Comparison of ENCODE assay signal across 8 cellular contexts in genomic region chr3:49295489-49296058, GRCh38. TPM values are rescaled to one million over a fixed set of nuclear protein-coding genes. Genes with fewer than 3 reads are reported as not detected.
DNase-seq lines count a peak whose midpoint lies in the region; ATAC-seq and TF ChIP-seq lines count a peak whose summit lies in the region.

No MANE protein-coding gene starts in this region.

- no peaks in the 10 kb centered on the region for H3K79me2 ChIP-seq in trophoblast cell (ENCODE audit: control insufficient read depth, insufficient read depth, low read length, poor library complexity)

- H3K27ac Mint-ChIP-seq in CD4-positive, CD25-positive, alpha-beta regulatory T cell: peak overlapping the region in 1 of 3 donors; percentile 75
- H3K27ac Mint-ChIP-seq in stimulated activated naive B cell treated with anti-CD40 and anti-IgM and Interleukin-4, amounts not matched to agents 10 μg/mL and 1 μg/mL and 100 μg/mL, for 72 hours: no peak overlapping the region

- TF ChIP-seq CTCF in WERI-Rb-1 (IDR thresholded peaks at IDR 0.05; ENCODE audit: low read depth, low read length): peak; percentile 47
- peak; percentile 71 for TF ChIP-seq CTCF in epithelial cell of proximal tubule (conservative IDR thresholded peaks at IDR 0.05; ENCODE audit: low read depth, low read length)

- no peak overlapping the region for H2AFZ ChIP-seq in trophoblast cell (ENCODE audit: insufficient read depth, low read length, poor library complexity)

- peaks cover 86% of the 10 kb centered on the region for H3K36me3 ChIP-seq in CD4-positive, CD25-positive, alpha-beta regulatory T cell (ENCODE audit: control insufficient read depth, insufficient read depth, low read length)
- peaks cover 86% of the 10 kb centered on the region for H3K36me3 ChIP-seq in WERI-Rb-1
- H3K36me3 ChIP-seq in trophoblast cell (ENCODE audit: control insufficient read depth in 1 of 2, insufficient read depth in 2 of 2, low read length in 2 of 2): peaks cover 50 to 67% of the 10 kb centered on the region in 2 experiments

- H3K79me1 ChIP-seq in trophoblast cell (ENCODE audit: low read length): no peaks in the 10 kb centered on the region

- no peak overlapping the region for H2BK120ac ChIP-seq in trophoblast cell (ENCODE audit: insufficient read depth, low read length, poor library complexity)

- no peak overlapping the region for H4K12ac ChIP-seq in trophoblast cell (ENCODE audit: low read depth, low read length)

- no peaks in the 10 kb centered on the region for H3K9me3 ChIP-seq in CD4-positive, CD25-positive, alpha-beta regulatory T cell (ENCODE audit: control insufficient read depth in 2 of 2, low read length in 2 of 2)
- H3K9me3 ChIP-seq in WERI-Rb-1 (ENCODE audit: severe bottlenecking) (no peaks in the 10 kb centered on the region), trophoblast cell (ENCODE audit: insufficient read depth, low read depth, low read length) (no peaks in the 10 kb centered on the region)

- H4K91ac ChIP-seq in trophoblast cell (ENCODE audit: low read depth, low read length): no peak overlapping the region

- no peak overlapping the region for H2AK5ac ChIP-seq in trophoblast cell (ENCODE audit: low read length)

- H3K4ac ChIP-seq in trophoblast cell (ENCODE audit: low read depth, low read length): no peak overlapping the region

- no peak overlapping the region for H4K8ac ChIP-seq in trophoblast cell (ENCODE audit: low read depth, low read length)

- H3K4me2 ChIP-seq in trophoblast cell (ENCODE audit: low read length): no peak overlapping the region

- no peak overlapping the region for H3K14ac ChIP-seq in trophoblast cell (ENCODE audit: low read length)

- no peaks in the 10 kb centered on the region for H3K4me1 ChIP-seq in CD4-positive, CD25-positive, alpha-beta regulatory T cell (ENCODE audit: control insufficient read depth, insufficient read depth, low read length, poor library complexity, severe bottlenecking)
- no peaks in the 10 kb centered on the region for H3K4me1 ChIP-seq in trophoblast cell (ENCODE audit: control insufficient read depth in 1 of 2, insufficient read depth in 2 of 2, low read length in 2 of 2)

- peaks cover 0 to 5% (median 2%) of the 10 kb centered on the region in 4 donors for H3K4me1 Mint-ChIP-seq in CD4-positive, CD25-positive, alpha-beta regulatory T cell
- peaks cover 0 to 4% of the 10 kb centered on the region in 2 donors for H3K4me1 Mint-ChIP-seq in stimulated activated naive B cell treated with anti-CD40 and anti-IgM and Interleukin-4, amounts not matched to agents 10 μg/mL and 1 μg/mL and 100 μg/mL, for 72 hours

- peak in 1 of 2 donors; percentile 58 for ATAC-seq in CD4-positive, CD25-positive, alpha-beta regulatory T cell (ENCODE audit: low read depth in 2 of 2)
- ATAC-seq in HG03439 (IDR thresholded peaks at IDR 0.05; ENCODE audit: unreplicated experiment): no peak
- no peak for ATAC-seq in stimulated activated naive B cell treated with anti-CD40 and anti-IgM and Interleukin-4, amounts not matched to agents 10 μg/mL and 1 μg/mL and 100 μg/mL, for 72 hours (replicated peaks)

- no peak overlapping the region for H2BK12ac ChIP-seq in trophoblast cell (ENCODE audit: low read length)

- H3K27ac ChIP-seq in CD4-positive, CD25-positive, alpha-beta regulatory T cell (ENCODE audit: insufficient read depth, low read length, poor library complexity, severe bottlenecking): no peak overlapping the region
- H3K27ac ChIP-seq in WERI-Rb-1 (no peak overlapping the region), trophoblast cell (ENCODE audit: low read depth, low read length) (no peak overlapping the region)

- no peak overlapping the region for H3K9ac ChIP-seq in trophoblast cell (ENCODE audit: low read length)

- no CpG with 5 or more reads among the region's 11 CpGs for WGBS in trophoblast cell (ENCODE audit: extremely low coverage, insufficient coverage, insufficient read length)

- no peaks in the 10 kb centered on the region for H3K9me3 Mint-ChIP-seq in CD4-positive, CD25-positive, alpha-beta regulatory T cell
- no peaks in the 10 kb centered on the region for H3K9me3 Mint-ChIP-seq in stimulated activated naive B cell treated with anti-CD40 and anti-IgM and Interleukin-4, amounts not matched to agents 10 μg/mL and 1 μg/mL and 100 μg/mL, for 72 hours

- H3K27me3 ChIP-seq in CD4-positive, CD25-positive, alpha-beta regulatory T cell (ENCODE audit: control insufficient read depth, insufficient read depth, low read length): no peaks in the 10 kb centered on the region
- H3K27me3 ChIP-seq in WERI-Rb-1 (ENCODE audit: insufficient read depth, low read depth, severe bottlenecking) (no peaks in the 10 kb centered on the region), trophoblast cell (ENCODE audit: insufficient read depth, low read length) (no peaks in the 10 kb centered on the region)

- H3K4me3 Mint-ChIP-seq in CD4-positive, CD25-positive, alpha-beta regulatory T cell: no peak overlapping the region
- no peak overlapping the region for H3K4me3 Mint-ChIP-seq in stimulated activated naive B cell treated with anti-CD40 and anti-IgM and Interleukin-4, amounts not matched to agents 10 μg/mL and 1 μg/mL and 100 μg/mL, for 72 hours

- no peak overlapping the region for H2BK5ac ChIP-seq in trophoblast cell (ENCODE audit: low read depth, low read length, poor library complexity)

- no peaks in the 10 kb centered on the region for H3K27me3 Mint-ChIP-seq in CD4-positive, CD25-positive, alpha-beta regulatory T cell
- no peaks in the 10 kb centered on the region for H3K27me3 Mint-ChIP-seq in stimulated activated naive B cell treated with anti-CD40 and anti-IgM and Interleukin-4, amounts not matched to agents 10 μg/mL and 1 μg/mL and 100 μg/mL, for 72 hours

- H3K36me3 Mint-ChIP-seq in CD4-positive, CD25-positive, alpha-beta regulatory T cell: peaks cover 39% of the 10 kb centered on the region
- H3K36me3 Mint-ChIP-seq in stimulated activated naive B cell treated with anti-CD40 and anti-IgM and Interleukin-4, amounts not matched to agents 10 μg/mL and 1 μg/mL and 100 μg/mL, for 72 hours: peaks cover 40 to 54% of the 10 kb centered on the region in 2 donors

- H3K23ac ChIP-seq in trophoblast cell (ENCODE audit: low read length): no peak overlapping the region

- no peak overlapping the region for H3K18ac ChIP-seq in trophoblast cell (ENCODE audit: low read length)

- no peak overlapping the region for H3K4me3 ChIP-seq in CD4-positive, CD25-positive, alpha-beta regulatory T cell (ENCODE audit: low read depth, low read length)
- H3K4me3 ChIP-seq in WERI-Rb-1 (ENCODE audit: low read depth, low read length): no peak overlapping the region
- no peak overlapping the region for H3K4me3 ChIP-seq in epithelial cell of proximal tubule (ENCODE audit: low read depth, low read length)
- no peak overlapping the region for H3K4me3 ChIP-seq in trophoblast cell (ENCODE audit: low read depth, low read length)

- peak in 2 of 3 donors; percentile 36 to 57 for DNase-seq in CD4-positive, CD25-positive, alpha-beta regulatory T cell
- DNase-seq in HCEC 1CT (peak; percentile 20), WERI-Rb-1 (peak; percentile 46), epithelial cell of proximal tubule (ENCODE audit: low read depth) (no peak), trophoblast cell (peak; percentile 25 to 74), NCI-H2081 treated with DMSO at 0.1 percent for 48 hours (lab: John Stamatoyannopoulos, UW) (no peak)
- no peak for DNase-seq in stimulated activated naive B cell treated with anti-CD40 and anti-IgM and Interleukin-4, amounts not matched to agents 10 μg/mL and 1 μg/mL and 100 μg/mL, for 72 hours

RNA-seq across cellular contexts. Expression of gene C3orf62, which starts 18.5 kb away (rescaled TPM):
- total RNA-seq in CD4-positive, CD25-positive, alpha-beta regulatory T cell: 12.4 TPM
- 1 to 10 TPM in 1 of 4 donors, under 1 TPM in 3; 0.56 to 1.1 (median 0.75) TPM for polyA plus RNA-seq in CD4-positive, CD25-positive, alpha-beta regulatory T cell
- total RNA-seq in epithelial cell of proximal tubule: 0.51 and 0.92 TPM in 2 replicates
- polyA plus RNA-seq in trophoblast cell (2013): 3.2 and 3.4 TPM in 2 replicates

RNA-seq across cellular contexts. Expression of gene USP4, which starts 44.3 kb away (rescaled TPM):
- total RNA-seq in CD4-positive, CD25-positive, alpha-beta regulatory T cell: 122 TPM
- 10 to 100 TPM; 58.2 to 64.7 (median 59.3) TPM for polyA plus RNA-seq in CD4-positive, CD25-positive, alpha-beta regulatory T cell
- total RNA-seq in epithelial cell of proximal tubule: 6.2 and 8.7 TPM in 2 replicates
- 19.2 and 19.3 TPM in 2 replicates for polyA plus RNA-seq in trophoblast cell (2013)

Comparison
In these comparisons a context has a peak if more than half of its experiments do, and no peak if none do; other contexts are left out.
1. DNase-seq: peak in CD4-positive, CD25-positive, alpha-beta regulatory T cell (2 of 3), HCEC 1CT (single experiment), WERI-Rb-1 (single experiment) and trophoblast cell (2 of 2); none in epithelial cell of proximal tubule (single experiment), NCI-H2081 treated with DMSO at 0.1 percent for 48 hours (single experiment) and stimulated activated naive B cell treated with anti-CD40 and anti-IgM and Interleukin-4, amounts not matched to agents 10 μg/mL and 1 μg/mL and 100 μg/mL, for 72 hours (single experiment).
2. RNA of gene USP4, which starts 44.3 kb away (total RNA-seq): 122 TPM in CD4-positive, CD25-positive, alpha-beta regulatory T cell (single experiment); 6.2 to 8.7 TPM in epithelial cell of proximal tubule; every median in the first group is over 10 times any median in the second.